Comparison of ENCODE assay signal across 8 cellular contexts in the genomic region with DNA sequence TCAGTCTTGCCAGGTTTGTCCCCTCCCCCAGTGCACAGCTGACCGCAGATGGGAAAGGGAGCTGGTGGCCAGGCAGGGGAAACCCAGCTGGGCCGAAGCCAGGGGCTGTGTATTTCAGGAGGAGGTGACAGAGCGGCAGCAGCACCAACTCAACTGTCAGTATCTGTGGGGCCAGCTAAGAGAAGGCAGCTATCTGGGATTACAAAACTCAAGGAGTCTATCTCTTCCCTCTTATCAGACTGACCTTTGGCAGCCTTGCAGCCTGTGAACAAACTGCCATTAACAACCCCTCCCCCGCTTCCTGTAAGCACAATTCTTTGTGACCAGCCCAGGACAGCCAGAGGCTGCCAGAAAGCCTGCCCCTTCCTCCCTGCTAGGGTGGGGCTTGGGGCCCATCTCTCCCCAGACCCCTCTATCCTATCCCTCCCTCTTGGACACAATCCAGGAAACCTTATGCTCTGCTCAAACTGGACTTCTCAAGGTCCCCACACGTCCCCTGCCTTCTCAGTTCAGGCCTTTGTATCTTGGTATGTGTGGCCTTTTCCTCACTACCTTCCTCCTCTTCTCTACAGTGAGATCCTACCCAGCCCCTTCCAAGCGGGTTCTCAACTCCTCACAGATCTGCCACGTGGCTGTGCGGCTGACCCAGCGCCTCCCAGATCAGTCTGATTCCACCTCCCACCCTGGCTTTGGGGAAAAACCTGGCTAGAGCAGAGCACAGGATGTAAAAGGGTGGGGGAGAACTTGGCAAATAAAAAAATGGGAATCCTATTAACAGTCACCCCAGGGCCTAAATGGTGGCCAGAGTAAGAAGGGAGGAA. TPM values are rescaled to one million over a fixed set of nuclear protein-coding genes. Genes with fewer than 3 reads are reported as not detected.
DNase-seq lines count a peak whose midpoint lies in the region; TF ChIP-seq lines count a peak whose summit lies in the region.

No MANE protein-coding gene starts in this region.

- H3K27me3 ChIP-seq in HUES64 (ENCODE audit: insufficient read depth, low read length), result no peaks in the 10 kb centered on the region
- no peaks in the 10 kb centered on the region for H3K27me3 ChIP-seq in kidney epithelial cell (ENCODE audit: control insufficient read depth, insufficient read depth, low read length)

- DNase-seq in A172 (ENCODE audit: low spot score) (peak; percentile 100), GM12865 (ENCODE audit: low read depth) (peak; percentile 93), SKM-1 treated with dmso at 0.1 percent for 144 hours (lab: John Stamatoyannopoulos, UW; ENCODE audit: unreplicated experiment) (peak; percentile 95), caudate nucleus (lab: John Stamatoyannopoulos, UW) (peak in 46 of 61 donors; percentile 11 to 83 (median 40)), kidney epithelial cell (ENCODE audit: low read depth) (peak; percentile 84), D341Med (ENCODE audit: low spot score) (no peak)
- DNase-seq in stimulated activated CD4-positive, alpha-beta T cell treated with anti-CD3 and anti-CD28 coated beads, Interleukin-15, amount 100 ng/mL, for 24 hours, result peak; percentile 82

- no peaks in the 10 kb centered on the region for H3K9me3 ChIP-seq in HUES64 (ENCODE audit: insufficient read depth, low read depth, low read length)

- H3K27ac ChIP-seq in HUES64 (ENCODE audit: low read depth, low read length) (peak overlapping the region; percentile 96), caudate nucleus (ENCODE audit: low read depth, low read length) (peak overlapping the region; percentile 24)

- H3K36me3 ChIP-seq in HUES64 (ENCODE audit: insufficient read depth, low read length) (peaks cover 5% of the 10 kb centered on the region; the same call in 1 of the 2 replicates), kidney epithelial cell (ENCODE audit: control insufficient read depth, insufficient read depth, low read length) (no peaks in the 10 kb centered on the region)

- H3K4me3 ChIP-seq in GM12865 (ENCODE audit: low read depth, low read length) (peak overlapping the region; percentile 25), HUES64 (ENCODE audit: low read length) (peak overlapping the region; percentile 14; the same call in 1 of the 2 replicates), kidney epithelial cell (ENCODE audit: low read depth, low read length) (no peak overlapping the region)

- H3K9ac ChIP-seq in HUES64 (ENCODE audit: low read depth, low read length), result peak overlapping the region; percentile 72

- WGBS in HUES64, result 10% methylated on average over 9 of the region's 9 CpGs

- H3K4me1 ChIP-seq in HUES64 (ENCODE audit: insufficient read depth, low read length), result peaks cover 43% of the 10 kb centered on the region

- no peak for TF ChIP-seq CTCF in GM12865 (IDR thresholded peaks at IDR 0.05; ENCODE audit: insufficient read depth, low read depth, low read length, missing control alignments)
- TF ChIP-seq CTCF in kidney epithelial cell (IDR thresholded peaks at IDR 0.05; ENCODE audit: insufficient read depth, low read length, poor library complexity, severe bottlenecking), result no peak

RNA-seq across cellular contexts. Expression of a gene that starts 10.5 kb away (rescaled TPM):
- total RNA-seq in A172 (2014; rRNA removed; shearing (Covaris generic)), result 14.4 and 17.3 TPM in 2 replicates
- polyA plus RNA-seq in HUES64 (2013, experiment 1 of 2), result 22.3 TPM
- 24.3 TPM for polyA plus RNA-seq in HUES64 (2013, experiment 2 of 2)
- 22.6 and 24.9 TPM in 2 replicates for total RNA-seq in kidney epithelial cell

RNA-seq across cellular contexts. Expression of a gene that starts 26.0 kb away (rescaled TPM):
- 9.4 and 13.8 TPM in 2 replicates for total RNA-seq in A172 (2014; rRNA removed; shearing (Covaris generic))
- 3.0 TPM for polyA plus RNA-seq in HUES64 (2013, experiment 1 of 2)
- 3.0 TPM for polyA plus RNA-seq in HUES64 (2013, experiment 2 of 2)
- total RNA-seq in kidney epithelial cell, result 19.9 and 23.2 TPM in 2 replicates
